Comparison of ENCODE assay signal across 10 cellular contexts in genomic region chr3:42556089-42556632, GRCh38. TPM values are rescaled to one million over a fixed set of nuclear protein-coding genes. Genes with fewer than 3 reads are reported as not detected.
A peak's percentile ranks its signal among the peaks of the same experiment; 100 is the strongest.
DNase-seq lines count a peak whose midpoint lies in the region; ATAC-seq and TF ChIP-seq lines count a peak whose summit lies in the region.
"Had no signal": no experiment of that assay in that cellular context is flagged by ENCODE, and none has a peak within 500 bp of the region (broad histone marks: within the 10 kb centered on the region; RNA-seq: fewer than 3 reads in every experiment).

No MANE protein-coding gene starts in this region.

- no peak for TF ChIP-seq CTCF in GM20000 (IDR thresholded peaks at IDR 0.05; ENCODE audit: extremely low read depth, missing control alignments)
- TF ChIP-seq CTCF in Calu3 (IDR thresholded peaks at IDR 0.05; ENCODE audit: unreplicated experiment), result no peak

- peaks cover 29% of the 10 kb centered on the region for H3K4me1 Mint-ChIP-seq in activated CD4-positive, alpha-beta memory T cell treated with anti-CD3 and anti-CD28 coated beads, Interleukin-2, amount 10 ng/mL, durations not matched to agents 7 days and 5 days
- peaks cover 19 to 47% (median 40%) of the 10 kb centered on the region in 7 donors for H3K4me1 Mint-ChIP-seq in naive thymus-derived CD4-positive, alpha-beta T cell
- no peaks in the 10 kb centered on the region for H3K4me1 Mint-ChIP-seq in Calu3 (ENCODE audit: low read depth, unreplicated experiment)

- peaks cover 23 to 28% of the 10 kb centered on the region in 2 donors for H3K4me1 ChIP-seq in naive thymus-derived CD4-positive, alpha-beta T cell (ENCODE audit: control insufficient read depth in 2 of 2, insufficient read depth in 2 of 2, low read length in 2 of 2)

- peak overlapping the region; percentile 50 for H3K27ac ChIP-seq in naive thymus-derived CD4-positive, alpha-beta T cell (ENCODE audit: low read depth, low read length)

- ATAC-seq in GM19035 (IDR thresholded peaks at IDR 0.05; ENCODE audit: unreplicated experiment), result peak; percentile 73
- peak; percentile 73 for ATAC-seq in HG03196 (IDR thresholded peaks at IDR 0.05; ENCODE audit: unreplicated experiment)
- ATAC-seq in naive thymus-derived CD4-positive, alpha-beta T cell, result peak; percentile 88

- H3K4me3 Mint-ChIP-seq in activated CD4-positive, alpha-beta memory T cell treated with anti-CD3 and anti-CD28 coated beads, Interleukin-2, amount 10 ng/mL, durations not matched to agents 7 days and 5 days, result no peak overlapping the region
- H3K4me3 Mint-ChIP-seq in naive thymus-derived CD4-positive, alpha-beta T cell, result peak overlapping the region; percentile 29 to 85 (median 55)
- H3K4me3 Mint-ChIP-seq in Calu3 (ENCODE audit: low read depth, unreplicated experiment), result no peak overlapping the region

- H3K4me3 ChIP-seq in naive thymus-derived CD4-positive, alpha-beta T cell (ENCODE audit: low read length), result peak overlapping the region; percentile 4
- H3K4me3 ChIP-seq: lung had no signal

- CTCF ChIA-PET in activated CD4-positive, alpha-beta memory T cell treated with anti-CD3 and anti-CD28 coated beads, Interleukin-2, amount 10 ng/mL, durations not matched to agents 7 days and 5 days (lab: Charles Lee), result interaction anchor here (1.5 kb wide), 1 partner anchor 10 kb away, joined by 3 read pairs; no protein-coding TSS in a partner anchor
- CTCF ChIA-PET in naive thymus-derived CD4-positive, alpha-beta T cell (lab: Charles Lee), result interaction anchor here (1.0 to 2.2 kb wide), 3 partner anchors 9 to 54 kb away, joined by 3 to 10 read pairs (median 4); partner anchors contain the start of gene VIPR1
- CTCF ChIA-PET in Calu3 (lab: Charles Lee), result no interaction called here

- no TSS peak for BruUV-seq in Calu3 (replicated peaks; lab: Mats Ljungman, UMichigan)

- H3K9me3 ChIP-seq in naive thymus-derived CD4-positive, alpha-beta T cell (ENCODE audit: control insufficient read depth in 2 of 3, low read length in 3 of 3), result no peaks in the 10 kb centered on the region

- H3K36me3 ChIP-seq in naive thymus-derived CD4-positive, alpha-beta T cell (ENCODE audit: control insufficient read depth in 2 of 3, insufficient read depth in 3 of 3, low read length in 3 of 3), result peaks cover 6 to 29% (median 10%) of the 10 kb centered on the region in 3 experiments

- DNase-seq in activated CD4-positive, alpha-beta memory T cell treated with anti-CD3 and anti-CD28 coated beads, Interleukin-2, amount 10 ng/mL, durations not matched to agents 7 days and 5 days, result peak; percentile 63
- DNase-seq in naive thymus-derived CD4-positive, alpha-beta T cell, result peak in 8 of 9 donors; percentile 33 to 80 (median 70)
- no peak for DNase-seq in mesenteric fat pad (ENCODE audit: low spot score)
- no peak for DNase-seq in HuH-7 (ENCODE audit: low spot score)
- DNase-seq in GM20000 (ENCODE audit: low spot score), result no peak
- no peak for DNase-seq in Calu3
- DNase-seq: NCI-H1436 had no signal

- POLR2A ChIA-PET in activated CD4-positive, alpha-beta memory T cell treated with anti-CD3 and anti-CD28 coated beads, Interleukin-2, amount 10 ng/mL, durations not matched to agents 7 days and 5 days (lab: Charles Lee), result interaction anchor here (1.1 to 1.7 kb wide), 3 partner anchors 26 to 189 kb away, joined by 3 to 7 read pairs (median 3); partner anchors contain the start of genes SEC22C and SS18L2
- POLR2A ChIA-PET in naive thymus-derived CD4-positive, alpha-beta T cell (lab: Charles Lee), result interaction anchor here (0.9 to 1.5 kb wide), 3 partner anchors 26 to 54 kb away, joined by 4 to 12 read pairs (median 5); partner anchors contain the start of genes NKTR, SEC22C and VIPR1

- H3K27me3 Mint-ChIP-seq in activated CD4-positive, alpha-beta memory T cell treated with anti-CD3 and anti-CD28 coated beads, Interleukin-2, amount 10 ng/mL, durations not matched to agents 7 days and 5 days, result no peaks in the 10 kb centered on the region
- H3K27me3 Mint-ChIP-seq in naive thymus-derived CD4-positive, alpha-beta T cell, result no peaks in the 10 kb centered on the region
- H3K27me3 Mint-ChIP-seq in Calu3 (ENCODE audit: unreplicated experiment), result no peaks in the 10 kb centered on the region

- H3K27ac Mint-ChIP-seq in activated CD4-positive, alpha-beta memory T cell treated with anti-CD3 and anti-CD28 coated beads, Interleukin-2, amount 10 ng/mL, durations not matched to agents 7 days and 5 days, result peak overlapping the region; percentile 97
- H3K27ac Mint-ChIP-seq in naive thymus-derived CD4-positive, alpha-beta T cell, result peak overlapping the region; percentile 90 to 100 (median 95)
- H3K27ac Mint-ChIP-seq in Calu3 (ENCODE audit: unreplicated experiment), result no peak overlapping the region

- H3K36me3 Mint-ChIP-seq in activated CD4-positive, alpha-beta memory T cell treated with anti-CD3 and anti-CD28 coated beads, Interleukin-2, amount 10 ng/mL, durations not matched to agents 7 days and 5 days (ENCODE audit: low read depth), result peaks cover 59% of the 10 kb centered on the region
- peaks cover 15 to 47% (median 31%) of the 10 kb centered on the region in 5 donors for H3K36me3 Mint-ChIP-seq in naive thymus-derived CD4-positive, alpha-beta T cell
- H3K36me3 Mint-ChIP-seq in Calu3 (ENCODE audit: insufficient read depth, unreplicated experiment), result peaks cover 13% of the 10 kb centered on the region

- H3K27me3 ChIP-seq in naive thymus-derived CD4-positive, alpha-beta T cell (ENCODE audit: control insufficient read depth in 2 of 2, insufficient read depth in 2 of 2, low read length in 2 of 2), result no peaks in the 10 kb centered on the region

- no peaks in the 10 kb centered on the region for H3K9me3 Mint-ChIP-seq in activated CD4-positive, alpha-beta memory T cell treated with anti-CD3 and anti-CD28 coated beads, Interleukin-2, amount 10 ng/mL, durations not matched to agents 7 days and 5 days
- no peaks in the 10 kb centered on the region for H3K9me3 Mint-ChIP-seq in naive thymus-derived CD4-positive, alpha-beta T cell
- no peaks in the 10 kb centered on the region for H3K9me3 Mint-ChIP-seq in Calu3 (ENCODE audit: low read depth, unreplicated experiment)

- intact Hi-C loops in naive thymus-derived CD4-positive, alpha-beta T cell (cut with micrococcal nuclease), result loop anchor here (1.0 to 5.0 kb wide), 9 partner anchors 9 to 1974 kb away; partner anchors contain the start of genes NKTR (in 2 of the 2) and VIPR1 (in 2 of the 2)
- intact Hi-C loops in Calu3 (cut with micrococcal nuclease; ENCODE audit: unreplicated experiment), result no loop called here

RNA-seq across cellular contexts. Expression of gene SEC22C, which starts 25.6 kb away (rescaled TPM):
- total RNA-seq in activated CD4-positive, alpha-beta memory T cell treated with anti-CD3 and anti-CD28 coated beads, Interleukin-2, amount 10 ng/mL, durations not matched to agents 7 days and 5 days, result 10 to 100 TPM; 58.8 to 62.0 TPM
- total RNA-seq in naive thymus-derived CD4-positive, alpha-beta T cell, result 10 to 100 TPM; 39.7 to 54.8 (median 51.3) TPM
- 10 to 100 TPM; 38.0 to 50.4 TPM for polyA plus RNA-seq in naive thymus-derived CD4-positive, alpha-beta T cell
- 44.7 TPM for total RNA-seq in mesenteric fat pad
- 32.1 and 42.3 TPM in 2 replicates for total RNA-seq in Calu3 (2022)

RNA-seq across cellular contexts. Expression of gene SS18L2, which starts 34.5 kb away (rescaled TPM):
- 10 to 100 TPM; 64.4 to 65.1 TPM for total RNA-seq in activated CD4-positive, alpha-beta memory T cell treated with anti-CD3 and anti-CD28 coated beads, Interleukin-2, amount 10 ng/mL, durations not matched to agents 7 days and 5 days
- 10 to 100 TPM; 31.3 to 60.9 (median 38.9) TPM for total RNA-seq in naive thymus-derived CD4-positive, alpha-beta T cell
- polyA plus RNA-seq in naive thymus-derived CD4-positive, alpha-beta T cell, result 100 to 1,000 TPM in 1 of 2 donors, 10 to 100 TPM in 1; 75.6 to 117 TPM
- 23.3 TPM for total RNA-seq in mesenteric fat pad
- total RNA-seq in Calu3 (2022), result 23.7 and 25.3 TPM in 2 replicates

RNA-seq across cellular contexts. Expression of gene NKTR, which starts 44.3 kb away (rescaled TPM):
- total RNA-seq in activated CD4-positive, alpha-beta memory T cell treated with anti-CD3 and anti-CD28 coated beads, Interleukin-2, amount 10 ng/mL, durations not matched to agents 7 days and 5 days, result 10 to 100 TPM; 97.8 to 98.9 TPM
- 100 to 1,000 TPM; 110 to 275 (median 238) TPM for total RNA-seq in naive thymus-derived CD4-positive, alpha-beta T cell
- polyA plus RNA-seq in naive thymus-derived CD4-positive, alpha-beta T cell, result 10 to 100 TPM; 10.9 to 12.0 TPM
- total RNA-seq in mesenteric fat pad, result 80.6 TPM
- 61.3 and 70.0 TPM in 2 replicates for total RNA-seq in Calu3 (2022)

RNA-seq across cellular contexts. Expression of gene VIPR1, which starts 53.7 kb away (rescaled TPM):
- total RNA-seq in activated CD4-positive, alpha-beta memory T cell treated with anti-CD3 and anti-CD28 coated beads, Interleukin-2, amount 10 ng/mL, durations not matched to agents 7 days and 5 days, result 1 to 10 TPM; 7.5 to 9.6 TPM
- 100 to 1,000 TPM in 2 of 5 experiments, 10 to 100 TPM in 2, 1 to 10 TPM in 1; 8.0 to 133 (median 70.5) TPM for total RNA-seq in naive thymus-derived CD4-positive, alpha-beta T cell
- polyA plus RNA-seq in naive thymus-derived CD4-positive, alpha-beta T cell, result 10 to 100 TPM; 30.5 to 44.8 TPM
- total RNA-seq in mesenteric fat pad (2.4 TPM), Calu3 (2022) (16.6 and 19.2 TPM in 2 replicates)

Comparison
In these comparisons a context has a peak if more than half of its experiments do, and no peak if none do; other contexts are left out.
1. DNase-seq: peak in activated CD4-positive, alpha-beta memory T cell treated with anti-CD3 and anti-CD28 coated beads, Interleukin-2, amount 10 ng/mL, durations not matched to agents 7 days and 5 days (single experiment) and naive thymus-derived CD4-positive, alpha-beta T cell (8 of 9); none in mesenteric fat pad (single experiment), HuH-7 (single experiment), GM20000 (single experiment) and Calu3 (single experiment).
2. H3K4me3 Mint-ChIP-seq: peak in naive thymus-derived CD4-positive, alpha-beta T cell (10 of 10); none in activated CD4-positive, alpha-beta memory T cell treated with anti-CD3 and anti-CD28 coated beads, Interleukin-2, amount 10 ng/mL, durations not matched to agents 7 days and 5 days (single experiment) and Calu3 (single experiment).
3. Peak in every context shown above with its lines, with median percentiles within 50 percentile points of each other: ATAC-seq.